ENCODE assay signal across 12 cellular contexts in the genomic region with DNA sequence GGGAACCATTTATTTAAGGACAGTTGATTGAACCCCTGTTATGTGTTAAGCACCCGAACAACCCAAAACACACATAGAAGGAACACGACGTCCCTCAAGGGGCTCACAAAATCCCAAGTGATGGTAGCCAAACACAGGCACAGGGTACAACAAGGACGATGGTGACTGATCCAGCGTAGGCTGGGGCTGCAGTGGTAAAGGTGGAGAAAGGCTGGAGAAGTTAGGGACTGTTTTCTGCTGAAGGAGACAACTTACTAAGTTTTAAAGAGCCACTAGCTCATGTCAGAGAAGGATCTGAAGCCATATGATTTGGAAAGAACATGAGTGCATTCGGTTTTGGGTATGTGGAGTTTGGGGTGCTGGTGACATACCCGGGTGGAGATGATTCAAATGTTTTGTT.
"Had no signal": no experiment of that assay in that cellular context is flagged by ENCODE, and none has a peak within 500 bp of the region (broad histone marks: within the 10 kb centered on the region; RNA-seq: fewer than 3 reads in every experiment).

No MANE protein-coding gene starts in this region.

- H3K4me1 Mint-ChIP-seq: activated naive CD8-positive, alpha-beta T cell treated with anti-CD3 and anti-CD28 coated beads, Interleukin-2, amount 10 ng/mL, durations not matched to agents 7 days and 5 days had no signal

- H3K27ac Mint-ChIP-seq: activated CD4-positive, alpha-beta T cell treated with anti-CD3 and anti-CD28 coated beads for 36 hours; activated naive CD8-positive, alpha-beta T cell treated with anti-CD3 and anti-CD28 coated beads, Interleukin-2, amount 10 ng/mL, durations not matched to agents 7 days and 5 days had no signal

- H3K4me3 Mint-ChIP-seq: activated CD4-positive, alpha-beta T cell treated with anti-CD3 and anti-CD28 coated beads for 36 hours; activated naive CD8-positive, alpha-beta T cell treated with anti-CD3 and anti-CD28 coated beads, Interleukin-2, amount 10 ng/mL, durations not matched to agents 7 days and 5 days; nephron had no signal

- ATAC-seq: activated CD4-positive, alpha-beta T cell treated with anti-CD3 and anti-CD28 coated beads for 36 hours; left lobe of liver had no signal

- H3K36me3 ChIP-seq: tibial artery had no signal

- DNase-seq: activated CD4-positive, alpha-beta T cell treated with anti-CD3 and anti-CD28 coated beads for 36 hours; activated naive CD8-positive, alpha-beta T cell treated with anti-CD3 and anti-CD28 coated beads, Interleukin-2, amount 10 ng/mL, durations not matched to agents 7 days and 5 days; anterior cingulate cortex; cortex of kidney; effector memory CD4-positive, alpha-beta T cell; mesenchymal stem cell; stimulated activated CD4-positive, alpha-beta T cell treated with anti-CD3 and anti-CD28 coated beads, Interleukin-15, amount 100 ng/mL, for 24 hours; T1000 had no signal

- H3K27ac ChIP-seq: epithelial cell of prostate had no signal

- H3K36me3 Mint-ChIP-seq: activated naive CD8-positive, alpha-beta T cell treated with anti-CD3 and anti-CD28 coated beads, Interleukin-2, amount 10 ng/mL, durations not matched to agents 7 days and 5 days had no signal

- H3K9me3 ChIP-seq: tibial artery had no signal

- H3K4me3 ChIP-seq: tibial artery had no signal

- H3K27me3 ChIP-seq: tibial artery had no signal
